In the genomic region with DNA sequence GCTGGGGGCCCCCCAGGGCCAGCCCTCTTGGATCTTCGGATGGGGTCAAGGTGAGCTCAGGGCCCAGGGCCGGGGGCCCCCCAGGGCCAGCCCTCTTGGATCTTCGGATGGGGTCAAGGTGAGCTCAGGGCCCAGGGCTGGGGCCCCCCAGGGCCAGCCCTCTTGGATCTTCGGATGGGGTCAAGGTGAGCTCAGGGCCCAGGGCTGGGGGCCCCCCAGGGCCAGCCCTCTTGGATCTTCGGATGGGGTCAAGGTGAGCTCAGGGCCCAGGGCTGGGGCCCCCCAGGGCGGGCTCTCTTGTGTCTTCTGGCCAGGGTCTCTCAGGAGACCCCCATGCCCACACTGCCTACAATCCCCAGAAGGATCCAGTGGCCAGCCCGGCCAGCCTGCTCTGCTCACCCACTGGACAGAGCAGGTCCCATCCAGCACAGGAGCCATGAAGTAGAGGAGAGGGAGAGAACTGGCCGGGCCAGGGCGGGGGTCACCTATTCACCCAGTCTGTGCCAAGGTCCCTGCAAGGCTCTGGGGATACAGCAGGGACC, we compare ENCODE assay signal across 1 cellular context.
TF ChIP-seq lines count a peak whose summit lies in the region.

No MANE protein-coding gene starts in this region.

TF ChIP-seq in K562, 482 proteins besides CTCF, POLR2A, EP300 and RAD21:
- TF ChIP-seq POLR2G (IDR thresholded peaks at IDR 0.05; ENCODE audit: low read depth, low read length) = 0 out of 2 replicates have a peak, but pooled peaks have one; percentile 33
TF ChIP-seq in K562: peak in this region for 1; not testable (repeated sequence) for 481.
